ENCODE assay signal across 12 cellular contexts in genomic region chrX:41145920-41146608, GRCh38.
DNase-seq lines count a peak whose midpoint lies in the region; ATAC-seq and TF ChIP-seq lines count a peak whose summit lies in the region.
"Had no signal": no experiment of that assay in that cellular context is flagged by ENCODE, and none has a peak within 500 bp of the region (broad histone marks: within the 10 kb centered on the region; RNA-seq: fewer than 3 reads in every experiment).

No MANE protein-coding gene starts in this region.

- H3K4me3 ChIP-seq in RWPE2 (ENCODE audit: severe bottlenecking) (no peak overlapping the region), fibroblast of pulmonary artery (replicated peaks; ENCODE audit: low read depth, low read length) (no peak overlapping the region)
- H3K4me3 ChIP-seq: MG63, PC-9 had no signal

- peaks cover 20% of the 10 kb centered on the region for H3K4me1 ChIP-seq in RWPE2 (ENCODE audit: insufficient read depth, poor library complexity, severe bottlenecking)

- peak overlapping the region; percentile 6 for H3K4me3 Mint-ChIP-seq in natural killer cell treated with Interleukin-12 subunit alpha and Interleukin-12 subunit beta and Interleukin-15 and Interleukin-18, amount 100 ng/mL, for 72 hours
- no peak overlapping the region for H3K4me3 Mint-ChIP-seq in natural killer cell
- H3K4me3 Mint-ChIP-seq: memory B cell had no signal

- peak overlapping the region; percentile 30 for H3K27ac ChIP-seq in RWPE2 (ENCODE audit: poor library complexity, severe bottlenecking)
- H3K27ac ChIP-seq: PC-9 had no signal

- peaks cover 75% of the 10 kb centered on the region for H3K36me3 ChIP-seq in RWPE2 (ENCODE audit: low read depth)

- H3K36me3 Mint-ChIP-seq in natural killer cell treated with Interleukin-12 subunit alpha and Interleukin-12 subunit beta and Interleukin-15 and Interleukin-18, amount 100 ng/mL, for 72 hours: peaks cover 5% of the 10 kb centered on the region
- peaks cover 13% of the 10 kb centered on the region for H3K36me3 Mint-ChIP-seq in natural killer cell

- no peak for ATAC-seq in natural killer cell treated with Interleukin-12 subunit alpha and Interleukin-12 subunit beta and Interleukin-15 and Interleukin-18, amount 100 ng/mL, for 72 hours
- ATAC-seq in natural killer cell (no peak), RWPE2 (ENCODE audit: low read depth) (peak; percentile 73)

- H3K9me3 ChIP-seq in RWPE2 (ENCODE audit: severe bottlenecking): no peaks in the 10 kb centered on the region
- H3K9me3 ChIP-seq: MG63 had no signal

- no peaks in the 10 kb centered on the region for H3K9me3 Mint-ChIP-seq in natural killer cell treated with Interleukin-12 subunit alpha and Interleukin-12 subunit beta and Interleukin-15 and Interleukin-18, amount 100 ng/mL, for 72 hours
- no peaks in the 10 kb centered on the region for H3K9me3 Mint-ChIP-seq in natural killer cell
- H3K9me3 Mint-ChIP-seq: memory B cell had no signal

- peak overlapping the region; percentile 17 to 56 for H3K27ac Mint-ChIP-seq in natural killer cell treated with Interleukin-12 subunit alpha and Interleukin-12 subunit beta and Interleukin-15 and Interleukin-18, amount 100 ng/mL, for 72 hours
- no peak overlapping the region for H3K27ac Mint-ChIP-seq in natural killer cell
- H3K27ac Mint-ChIP-seq: memory B cell had no signal

- no peaks in the 10 kb centered on the region for H3K27me3 ChIP-seq in RWPE2 (ENCODE audit: insufficient read depth, poor library complexity, severe bottlenecking)
- H3K27me3 ChIP-seq: MG63 had no signal

- H3K4me1 Mint-ChIP-seq in natural killer cell treated with Interleukin-12 subunit alpha and Interleukin-12 subunit beta and Interleukin-15 and Interleukin-18, amount 100 ng/mL, for 72 hours (ENCODE audit: low read depth in 2 of 2): peaks cover 5 to 13% of the 10 kb centered on the region in 2 donors
- H3K4me1 Mint-ChIP-seq in natural killer cell: no peaks in the 10 kb centered on the region
- H3K4me1 Mint-ChIP-seq: memory B cell had no signal

- no peak for TF ChIP-seq CTCF in natural killer cell (IDR thresholded peaks at IDR 0.05)
- no peak for TF ChIP-seq CTCF in RWPE2 (IDR thresholded peaks at IDR 0.05; ENCODE audit: poor library complexity, severe bottlenecking)
- TF ChIP-seq CTCF in fibroblast of pulmonary artery (IDR thresholded peaks at IDR 0.05; ENCODE audit: low read length, missing control alignments): peak; percentile 11

- H3K27me3 Mint-ChIP-seq in natural killer cell treated with Interleukin-12 subunit alpha and Interleukin-12 subunit beta and Interleukin-15 and Interleukin-18, amount 100 ng/mL, for 72 hours: no peaks in the 10 kb centered on the region
- no peaks in the 10 kb centered on the region for H3K27me3 Mint-ChIP-seq in natural killer cell (ENCODE audit: low read depth in 2 of 2)
- H3K27me3 Mint-ChIP-seq: memory B cell had no signal

- DNase-seq in natural killer cell treated with Interleukin-12 subunit alpha and Interleukin-12 subunit beta and Interleukin-15 and Interleukin-18, amount 100 ng/mL, for 72 hours (ENCODE audit: low spot score): no peak
- no peak for DNase-seq in natural killer cell
- DNase-seq in RWPE2 (ENCODE audit: low spot score): no peak
- peak; percentile 80 for DNase-seq in fibroblast of pulmonary artery (ENCODE audit: low read depth)
- peak; percentile 15 for DNase-seq in superior temporal gyrus (ENCODE audit: extremely low spot score)
- DNase-seq in NCI-H2107 (lab: John Stamatoyannopoulos, UW): no peak
- DNase-seq in epidermal melanocyte (ENCODE audit: insufficient read length, low spot score): no peak
- DNase-seq in DMS53 (lab: John Stamatoyannopoulos, UW): no peak
- DNase-seq: activated CD4-positive, alpha-beta T cell treated with anti-CD3 and anti-CD28 coated beads, Interleukin-2, amount 50 U/mL, for 48 hours; MG63 had no signal

- intact Hi-C loops in natural killer cell (cut with micrococcal nuclease): no loop called here

Comparison
In these comparisons a context has a peak if more than half of its experiments do, and no peak if none do; other contexts are left out.
1. H3K27ac Mint-ChIP-seq: peak in natural killer cell treated with Interleukin-12 subunit alpha and Interleukin-12 subunit beta and Interleukin-15 and Interleukin-18, amount 100 ng/mL, for 72 hours (2 of 2); none in natural killer cell (0 of 2).
2. DNase-seq: peak in fibroblast of pulmonary artery (single experiment) and superior temporal gyrus (single experiment); none in natural killer cell treated with Interleukin-12 subunit alpha and Interleukin-12 subunit beta and Interleukin-15 and Interleukin-18, amount 100 ng/mL, for 72 hours (single experiment), natural killer cell (single experiment), RWPE2 (single experiment), NCI-H2107 (single experiment), epidermal melanocyte (single experiment) and DMS53 (single experiment).